9 cellular contexts compared by ENCODE assay signal in genomic region chr1:38026592-38027200, GRCh38. TPM values are rescaled to one million over a fixed set of nuclear protein-coding genes. Genes with fewer than 3 reads are reported as not detected.
DNase-seq lines count a peak whose midpoint lies in the region; ATAC-seq and TF ChIP-seq lines count a peak whose summit lies in the region.
"Had no signal": no experiment of that assay in that cellular context is flagged by ENCODE, and none has a peak within 500 bp of the region (broad histone marks: within the 10 kb centered on the region; RNA-seq: fewer than 3 reads in every experiment).

No MANE protein-coding gene starts in this region.

- ATAC-seq in HG02870 (IDR thresholded peaks at IDR 0.05; ENCODE audit: unreplicated experiment), result no peak
- no peak for ATAC-seq in GM18505 (IDR thresholded peaks at IDR 0.05; ENCODE audit: unreplicated experiment)
- ATAC-seq: T-cell had no signal

- no peak for TF ChIP-seq POLR2A in GM18505 (IDR thresholded peaks at IDR 0.05; ENCODE audit: borderline replicate concordance, extremely low read depth, insufficient read depth, insufficient read length)

- DNase-seq in DMS 273 (lab: John Stamatoyannopoulos, UW; ENCODE audit: unreplicated experiment), result peak; percentile 100
- DNase-seq in HCEC 1CT, result peak; percentile 55
- peak; percentile 63 for DNase-seq in RKO (ENCODE audit: low spot score)
- peak; percentile 39 for DNase-seq in dedifferentiated amniotic fluid mesenchymal stem cell (ENCODE audit: extremely low spot score)
- peak; percentile 36 for DNase-seq in mucosa of gallbladder (ENCODE audit: low spot score)
- DNase-seq in OCI-M2 (lab: John Stamatoyannopoulos, UW; ENCODE audit: unreplicated experiment), result no peak

RNA-seq across cellular contexts. Expression of gene UTP11, which starts 14.2 kb away (rescaled TPM):
- 17.7 TPM for total RNA-seq in mucosa of gallbladder

RNA-seq across cellular contexts. Expression of gene POU3F1, which starts 19.9 kb away (rescaled TPM):
- 0.09 TPM for total RNA-seq in mucosa of gallbladder

RNA-seq across cellular contexts. Expression of gene FHL3, which starts 21.4 kb away (rescaled TPM):
- total RNA-seq in mucosa of gallbladder, result 11.2 TPM

RNA-seq across cellular contexts. Expression of gene SF3A3, which starts 36.9 kb away (rescaled TPM):
- 39.0 TPM for total RNA-seq in mucosa of gallbladder
